Comparison of ENCODE assay signal across 13 cellular contexts in genomic region chr17:81579821-81580321, GRCh38. TPM values are rescaled to one million over a fixed set of nuclear protein-coding genes. Genes with fewer than 3 reads are reported as not detected.
DNase-seq lines count a peak whose midpoint lies in the region; ATAC-seq and TF ChIP-seq lines count a peak whose summit lies in the region.
"Had no signal": no experiment of that assay in that cellular context is flagged by ENCODE, and none has a peak within 500 bp of the region (broad histone marks: within the 10 kb centered on the region; RNA-seq: fewer than 3 reads in every experiment).

No MANE protein-coding gene starts in this region.

- no peaks in the 10 kb centered on the region for H3K27me3 Mint-ChIP-seq in central memory CD8-positive, alpha-beta T cell
- no peaks in the 10 kb centered on the region for H3K27me3 Mint-ChIP-seq in neural crest cell (ENCODE audit: low read depth)

- peak; percentile 86 for DNase-seq in EH (ENCODE audit: low read depth)
- peak; percentile 13 for DNase-seq in HuH-7.5 (ENCODE audit: low spot score)
- no peak for DNase-seq in central memory CD8-positive, alpha-beta T cell (ENCODE audit: low spot score in 2 of 2)
- no peak for DNase-seq in neural crest cell (ENCODE audit: low read depth, low spot score)
- DNase-seq in NCI-H128 (lab: John Stamatoyannopoulos, UW; ENCODE audit: unreplicated experiment): no peak
- no peak for DNase-seq in testis
- DNase-seq in NCI-H69 (lab: John Stamatoyannopoulos, UW): no peak
- DNase-seq: MM.1S, NCI-H446 treated with DMSO at 0.1 percent for 48 hours, upper lobe of left lung had no signal

- TF ChIP-seq CTCF in neural crest cell (conservative IDR thresholded peaks at IDR 0.05) (no peak), testis (IDR thresholded peaks at IDR 0.05) (no peak)

- H3K4me3 Mint-ChIP-seq in central memory CD8-positive, alpha-beta T cell: no peak overlapping the region
- H3K4me3 Mint-ChIP-seq in neural crest cell: no peak overlapping the region

- H3K27ac ChIP-seq in testis: no peak overlapping the region
- H3K27ac ChIP-seq: esophagus muscularis mucosa, pancreas, SJSA1, upper lobe of left lung had no signal

- H3K27me3 ChIP-seq in testis: no peaks in the 10 kb centered on the region
- H3K27me3 ChIP-seq: esophagus muscularis mucosa, pancreas, SJSA1, upper lobe of left lung had no signal

- H3K27ac Mint-ChIP-seq in central memory CD8-positive, alpha-beta T cell (ENCODE audit: low read depth): peak overlapping the region; percentile 82
- H3K27ac Mint-ChIP-seq in neural crest cell (ENCODE audit: unreplicated experiment): peak overlapping the region; percentile 20

- H3K9me3 ChIP-seq in testis: no peaks in the 10 kb centered on the region
- H3K9me3 ChIP-seq: esophagus muscularis mucosa, pancreas, SJSA1, upper lobe of left lung had no signal

- no peak overlapping the region for H3K4me3 ChIP-seq in testis
- H3K4me3 ChIP-seq: esophagus muscularis mucosa, pancreas, SJSA1, upper lobe of left lung had no signal

- H3K9me3 Mint-ChIP-seq in central memory CD8-positive, alpha-beta T cell: no peaks in the 10 kb centered on the region
- H3K9me3 Mint-ChIP-seq in neural crest cell: no peaks in the 10 kb centered on the region

- intact Hi-C loops in testis (cut with DNase I; ENCODE audit: low total_unique reads): no loop called here

- H3K36me3 Mint-ChIP-seq in central memory CD8-positive, alpha-beta T cell (ENCODE audit: insufficient read depth): peaks cover 22% of the 10 kb centered on the region
- H3K36me3 Mint-ChIP-seq in neural crest cell (ENCODE audit: low read depth): peaks cover 8% of the 10 kb centered on the region

- peaks cover 33% of the 10 kb centered on the region for H3K4me1 Mint-ChIP-seq in central memory CD8-positive, alpha-beta T cell
- H3K4me1 Mint-ChIP-seq in neural crest cell: peaks cover 10% of the 10 kb centered on the region

- 92 to 98% methylated on average over 10 of the region's 10 CpGs for WGBS in testis, 2 donors

- H3K4me1 ChIP-seq in testis: no peaks in the 10 kb centered on the region

- ATAC-seq in central memory CD8-positive, alpha-beta T cell (replicated peaks; ENCODE audit: extremely low read depth, poor library complexity, severe bottlenecking): no peak
- ATAC-seq: pancreas had no signal

- no peak for TF ChIP-seq POLR2A in testis (IDR thresholded peaks at IDR 0.05)

- no peaks in the 10 kb centered on the region for H3K36me3 ChIP-seq in testis (ENCODE audit: low read depth, missing control alignments)

RNA-seq across cellular contexts. Expression of gene FAAP100, which starts 27.7 kb away (rescaled TPM):
- total RNA-seq in neural crest cell (45.0 and 48.3 TPM in 2 replicates), testis (10 to 100 TPM; 42.6 to 45.8 TPM)
- 17.6 TPM for polyA plus RNA-seq in testis (ENCODE audit: insufficient read depth, low read depth, low replicate concordance)

RNA-seq across cellular contexts. Expression of gene FSCN2, which starts 51.7 kb away (rescaled TPM):
- total RNA-seq in neural crest cell: 0.43 and 0.56 TPM in 2 replicates
- total RNA-seq in testis: 1 to 10 TPM; 3.5 to 4.0 TPM
- 0.37 TPM for polyA plus RNA-seq in testis (ENCODE audit: insufficient read depth, low read depth, low replicate concordance)

RNA-seq across cellular contexts. Expression of gene NPLOC4, which starts 57.0 kb away (rescaled TPM):
- total RNA-seq in neural crest cell (89.8 and 97.7 TPM in 2 replicates), testis (100 to 1,000 TPM; 106 to 130 TPM)
- 122 TPM for polyA plus RNA-seq in testis (ENCODE audit: insufficient read depth, low read depth, low replicate concordance)

RNA-seq across cellular contexts. Expression of gene TSPAN10, which starts 57.1 kb away (rescaled TPM):
- total RNA-seq in neural crest cell (1.5 and 1.6 TPM in 2 replicates), testis (1 to 10 TPM; 1.2 to 1.3 TPM)
- 3.1 TPM for polyA plus RNA-seq in testis (ENCODE audit: insufficient read depth, low read depth, low replicate concordance)

Comparison
In these comparisons a context has a peak if more than half of its experiments do, and no peak if none do; other contexts are left out.
1. DNase-seq: peak in EH (single experiment) and HuH-7.5 (single experiment); none in central memory CD8-positive, alpha-beta T cell (0 of 2), neural crest cell (single experiment), NCI-H128 (single experiment), testis (single experiment) and NCI-H69 (single experiment).